Comparison of ENCODE assay signal across 23 cellular contexts in the genomic region with DNA sequence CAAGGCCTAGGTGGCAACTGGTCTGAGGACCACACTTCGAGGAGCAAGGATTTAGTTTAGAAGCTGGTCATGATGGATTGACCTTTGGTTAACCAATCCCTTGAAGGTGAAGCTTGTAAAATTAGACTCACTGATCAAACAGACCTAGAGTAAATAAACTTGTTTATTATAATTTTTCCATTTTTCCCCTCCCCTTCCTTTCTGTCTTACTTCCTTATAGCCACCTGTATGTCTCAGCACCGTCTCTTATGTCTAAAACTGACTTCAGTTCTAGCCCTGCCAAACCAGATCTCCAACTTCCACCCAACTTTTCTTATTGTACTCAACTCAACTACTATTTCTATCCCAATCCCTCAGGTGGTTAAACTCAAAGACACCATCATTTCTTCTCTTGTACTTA.
"Had no signal": no experiment of that assay in that cellular context is flagged by ENCODE, and none has a peak within 500 bp of the region (broad histone marks: within the 10 kb centered on the region; RNA-seq: fewer than 3 reads in every experiment).

No MANE protein-coding gene starts in this region.

- DNase-seq: activated CD4-positive, alpha-beta T cell treated with anti-CD3 and anti-CD28 coated beads, Interleukin-2, amount 50 U/mL, for 4 hours; activated CD8-positive, alpha-beta memory T cell treated with anti-CD3 and anti-CD28 coated beads for 24 hours; activated CD8-positive, alpha-beta memory T cell treated with anti-CD3 and anti-CD28 coated beads, Interleukin-2, amount 50 U/mL, for 4 hours; activated naive CD4-positive, alpha-beta T cell; activated T-cell treated with anti-CD3 and anti-CD28 coated beads, Interleukin-2, amount 50 U/mL, for 24 hours; central memory CD4-positive, alpha-beta T cell; dermis blood vessel endothelial cell; effector CD8-positive, alpha-beta T cell; erythroblast; foreskin keratinocyte; left ventricle myocardium superior; mammary epithelial cell; nephron progenitor cell; small intestine; stimulated activated CD4-positive, alpha-beta T cell treated with anti-CD3 and anti-CD28 coated beads, Interleukin-2, amount 100 ng/mL, for 24 hours; transverse colon had no signal

- H3K4me3 ChIP-seq: transverse colon, vagina had no signal

- H3K9me3 Mint-ChIP-seq: activated T-cell treated with anti-CD3 and anti-CD28 coated beads, Interleukin-2, amount 50 U/mL, for 24 hours; activated T-helper 17 cell treated with anti-CD3 and anti-CD28 coated beads, Interleukin-2, amount 50 U/mL, for 72 hours; mesothelial cell of epicardium; nephron progenitor cell; stimulated activated effector memory CD8-positive, alpha-beta T cell treated with anti-CD3 and anti-CD28 coated beads, Interleukin-12 subunit alpha, Interleukin-12 subunit beta, amount 100 ng/mL, for 72 hours; T-helper 2 cell treated with Interferon-gamma antibody and Interleukin-4, amounts not matched to agents 5 μg/mL and 100 μg/mL, for 36 hours had no signal

- H3K4me3 Mint-ChIP-seq: activated naive CD8-positive, alpha-beta T cell; activated T-cell treated with anti-CD3 and anti-CD28 coated beads, Interleukin-2, amount 50 U/mL, for 24 hours; activated T-helper 17 cell treated with anti-CD3 and anti-CD28 coated beads, Interleukin-2, amount 50 U/mL, for 72 hours; mesothelial cell of epicardium; stimulated activated effector memory CD8-positive, alpha-beta T cell treated with anti-CD3 and anti-CD28 coated beads, Interleukin-12 subunit alpha, Interleukin-12 subunit beta, amount 100 ng/mL, for 72 hours; T-helper 2 cell treated with Interferon-gamma antibody and Interleukin-4, amounts not matched to agents 5 μg/mL and 100 μg/mL, for 36 hours had no signal

- H3K4me1 ChIP-seq: foreskin keratinocyte had no signal

- H3K36me3 ChIP-seq: transverse colon, vagina had no signal

- H3K4me1 Mint-ChIP-seq: activated T-helper 17 cell treated with anti-CD3 and anti-CD28 coated beads, Interleukin-2, amount 50 U/mL, for 72 hours; stimulated activated effector memory CD8-positive, alpha-beta T cell treated with anti-CD3 and anti-CD28 coated beads, Interleukin-12 subunit alpha, Interleukin-12 subunit beta, amount 100 ng/mL, for 72 hours had no signal

- H3K27ac ChIP-seq: foreskin keratinocyte, transverse colon, vagina had no signal

- FAIRE-seq: small intestine, TTC549 had no signal

- H3K9me3 ChIP-seq: transverse colon, vagina had no signal

- H3K27ac Mint-ChIP-seq: activated naive CD8-positive, alpha-beta T cell; activated T-cell treated with anti-CD3 and anti-CD28 coated beads, Interleukin-2, amount 50 U/mL, for 24 hours; activated T-helper 17 cell treated with anti-CD3 and anti-CD28 coated beads, Interleukin-2, amount 50 U/mL, for 72 hours; nephron progenitor cell; stimulated activated effector memory CD8-positive, alpha-beta T cell treated with anti-CD3 and anti-CD28 coated beads, Interleukin-12 subunit alpha, Interleukin-12 subunit beta, amount 100 ng/mL, for 72 hours; T-helper 2 cell treated with Interferon-gamma antibody and Interleukin-4, amounts not matched to agents 5 μg/mL and 100 μg/mL, for 36 hours had no signal

- H3K36me3 Mint-ChIP-seq: activated naive CD8-positive, alpha-beta T cell; stimulated activated effector memory CD8-positive, alpha-beta T cell treated with anti-CD3 and anti-CD28 coated beads, Interleukin-12 subunit alpha, Interleukin-12 subunit beta, amount 100 ng/mL, for 72 hours had no signal

- H3K27me3 ChIP-seq: foreskin keratinocyte, transverse colon, vagina had no signal
